21 cellular contexts compared by ENCODE assay signal in the genomic region with DNA sequence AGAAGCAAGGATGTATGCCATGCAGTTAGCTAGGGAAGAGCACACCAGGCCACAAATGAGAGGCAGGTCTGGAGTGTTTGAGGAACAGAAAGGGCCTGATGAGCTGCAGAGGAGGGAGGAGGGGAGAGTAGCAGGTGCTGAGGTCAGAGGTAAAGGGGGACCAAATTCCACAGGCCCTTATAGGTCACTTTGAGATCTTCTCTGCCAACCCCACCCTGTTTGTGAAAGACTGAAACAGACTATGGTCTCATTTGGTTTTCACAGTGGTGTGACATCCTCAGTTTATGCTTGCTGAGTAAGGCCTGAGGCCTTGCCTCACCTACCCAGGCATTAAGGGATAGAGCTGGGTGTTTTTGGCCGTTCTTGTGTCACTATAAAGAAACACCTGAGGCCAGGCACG.
"Had no signal": no experiment of that assay in that cellular context is flagged by ENCODE, and none has a peak within 500 bp of the region (broad histone marks: within the 10 kb centered on the region; RNA-seq: fewer than 3 reads in every experiment).

No MANE protein-coding gene starts in this region.

- ATAC-seq: activated CD8-positive, alpha-beta T cell treated with anti-CD3 and anti-CD28 coated beads, Interleukin-2, amount 10 ng/mL, durations not matched to agents 7 days and 5 days; left lobe of liver; right cardiac atrium had no signal

- H3K36me3 Mint-ChIP-seq: activated naive CD8-positive, alpha-beta T cell treated with anti-CD3 and anti-CD28 coated beads, Interleukin-2, amount 10 ng/mL, durations not matched to agents 7 days and 5 days; brain had no signal

- H3K27me3 Mint-ChIP-seq: activated B cell treated with CpG ODN at 0.5 μM for 24 hours had no signal

- H3K27ac Mint-ChIP-seq: activated B cell treated with CpG ODN at 0.5 μM for 24 hours; activated CD8-positive, alpha-beta T cell treated with anti-CD3 and anti-CD28 coated beads, Interleukin-2, amount 10 ng/mL, durations not matched to agents 7 days and 5 days; activated naive CD8-positive, alpha-beta T cell treated with anti-CD3 and anti-CD28 coated beads, Interleukin-2, amount 10 ng/mL, durations not matched to agents 7 days and 5 days; brain had no signal

- H3K9me3 Mint-ChIP-seq: activated B cell treated with CpG ODN at 0.5 μM for 24 hours had no signal

- H3K36me3 ChIP-seq: colonic mucosa, esophagus squamous epithelium, prostate gland had no signal

- FAIRE-seq: endometrium, keratinocyte had no signal

- H3K4me3 Mint-ChIP-seq: activated B cell treated with CpG ODN at 0.5 μM for 24 hours; activated CD8-positive, alpha-beta T cell treated with anti-CD3 and anti-CD28 coated beads, Interleukin-2, amount 10 ng/mL, durations not matched to agents 7 days and 5 days; activated naive CD8-positive, alpha-beta T cell treated with anti-CD3 and anti-CD28 coated beads, Interleukin-2, amount 10 ng/mL, durations not matched to agents 7 days and 5 days; brain had no signal

- H2AFZ ChIP-seq: hepatocyte had no signal

- H3K4me3 ChIP-seq: colonic mucosa, esophagus squamous epithelium, hepatocyte, prostate gland, skin epidermis had no signal

- H3K27ac ChIP-seq: colonic mucosa, esophagus squamous epithelium, hepatocyte, prostate gland, skin epidermis had no signal

- H3K4me1 Mint-ChIP-seq: activated naive CD8-positive, alpha-beta T cell treated with anti-CD3 and anti-CD28 coated beads, Interleukin-2, amount 10 ng/mL, durations not matched to agents 7 days and 5 days; brain had no signal

- H3K9me3 ChIP-seq: colonic mucosa, esophagus squamous epithelium, prostate gland had no signal

- H3K27me3 ChIP-seq: colonic mucosa, esophagus squamous epithelium, hepatocyte had no signal

- H3K4me2 ChIP-seq: hepatocyte had no signal

- DNase-seq: activated B cell treated with CpG ODN at 0.5 μM for 24 hours; activated CD4-positive, alpha-beta T cell treated with anti-CD3 and anti-CD28 coated beads for 48 hours; activated CD8-positive, alpha-beta T cell treated with anti-CD3 and anti-CD28 coated beads, Interleukin-2, amount 10 ng/mL, durations not matched to agents 7 days and 5 days; activated naive CD4-positive, alpha-beta T cell; activated naive CD8-positive, alpha-beta T cell treated with anti-CD3 and anti-CD28 coated beads, Interleukin-2, amount 10 ng/mL, durations not matched to agents 7 days and 5 days; central memory CD4-positive, alpha-beta T cell; colonic mucosa; esophagus squamous epithelium; midbrain; right cardiac atrium; stimulated activated CD4-positive, alpha-beta T cell treated with anti-CD3 and anti-CD28 coated beads, Interleukin-15, amount 100 ng/mL, for 24 hours; stimulated activated CD4-positive, alpha-beta T cell treated with anti-CD3 and anti-CD28 coated beads, Interleukin-4, amount 100 ng/mL, for 1 hour; stimulated activated naive CD4-positive, alpha-beta T cell treated with Interleukin-2 at 50 U/mL for 16 hours; trophoblast cell had no signal

- H3K79me2 ChIP-seq: hepatocyte had no signal

- H3K4me1 ChIP-seq: colonic mucosa, prostate gland had no signal
